Comparison of ENCODE assay signal across 9 cellular contexts in the genomic region with DNA sequence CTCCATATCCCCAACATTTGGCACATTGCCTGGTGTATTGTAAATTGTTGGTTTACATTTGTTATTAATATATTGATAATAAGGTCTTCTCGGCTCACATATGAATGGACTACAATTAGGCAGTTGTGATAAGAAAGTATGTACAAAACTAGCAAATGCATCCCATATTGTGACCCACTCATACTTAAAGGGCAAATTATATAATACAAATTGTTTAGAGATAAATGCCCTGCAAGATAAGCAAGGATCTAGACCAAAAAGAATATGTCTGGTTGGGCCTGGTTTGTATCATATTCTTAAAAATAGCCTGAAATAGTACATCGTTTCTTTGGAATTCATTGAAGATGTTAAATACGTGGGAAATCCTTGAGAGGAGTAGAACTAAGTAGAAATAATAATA.
"Had no signal": no experiment of that assay in that cellular context is flagged by ENCODE, and none has a peak within 500 bp of the region (broad histone marks: within the 10 kb centered on the region; RNA-seq: fewer than 3 reads in every experiment).

No MANE protein-coding gene starts in this region.

- DNase-seq: GM23248, GOT3, H7, H9, HCEC 1CT, HFFc6 had no signal

- H3K4me2 ChIP-seq: GM23338 had no signal

- H2AFZ ChIP-seq: GM23248, GM23338 had no signal

- H3K4me3 ChIP-seq: GM23248, GM23338, HAP-1 had no signal

- H3K4me1 ChIP-seq: HAP-1 had no signal

- H3K9ac ChIP-seq: GM23248 had no signal

- H3K36me3 ChIP-seq: HAP-1 had no signal

- ATAC-seq: GM23338, HCT116 had no signal

- H3K27ac ChIP-seq: GM23248 had no signal

- H3K9me3 ChIP-seq: HAP-1 had no signal
